8 cellular contexts compared by ENCODE assay signal in genomic region chr6:37051138-37052026, GRCh38. TPM values are rescaled to one million over a fixed set of nuclear protein-coding genes. Genes with fewer than 3 reads are reported as not detected.
DNase-seq lines count a peak whose midpoint lies in the region; ATAC-seq and TF ChIP-seq lines count a peak whose summit lies in the region.

No MANE protein-coding gene starts in this region.

- peak overlapping the region; percentile 99 for H3K27ac ChIP-seq in KOPT-K1 (ENCODE audit: low read depth, low read length, poor library complexity, severe bottlenecking)
- peak overlapping the region; percentile 68 for H3K27ac ChIP-seq in Panc1 (ENCODE audit: low read length)
- H3K27ac ChIP-seq in esophagus squamous epithelium: peak overlapping the region; percentile 37 to 83 (median 61)

- no peaks in the 10 kb centered on the region for H3K9me3 Mint-ChIP-seq in activated T-cell treated with anti-CD3 and anti-CD28 coated beads, Interleukin-2, amount 50 U/mL, for 24 hours
- H3K9me3 Mint-ChIP-seq in natural killer cell treated with Interleukin-12 subunit alpha and Interleukin-12 subunit beta and Interleukin-15 and Interleukin-18, amount 100 ng/mL, for 72 hours: no peaks in the 10 kb centered on the region
- no peaks in the 10 kb centered on the region for H3K9me3 Mint-ChIP-seq in stimulated activated memory B cell treated with anti-CD40 and anti-IgM and Interleukin-4, amounts not matched to agents 10 μg/mL and 1 μg/mL and 100 μg/mL, for 72 hours

- in situ Hi-C loops in Panc1 (cut with HindIII; ENCODE audit: low pct_unique_long_range_greater_than_20kb, low sequenced_read_pairs): no loop called here

- H3K27me3 ChIP-seq in Panc1 (ENCODE audit: control insufficient read depth, insufficient read depth, low read length) (no peaks in the 10 kb centered on the region), esophagus squamous epithelium (no peaks in the 10 kb centered on the region)

- no TSS peak for BruUV-seq in Panc1 (replicated peaks; lab: Mats Ljungman, UMichigan)

- H3K27ac Mint-ChIP-seq in activated T-cell treated with anti-CD3 and anti-CD28 coated beads, Interleukin-2, amount 50 U/mL, for 24 hours: peak overlapping the region; percentile 98
- H3K27ac Mint-ChIP-seq in natural killer cell treated with Interleukin-12 subunit alpha and Interleukin-12 subunit beta and Interleukin-15 and Interleukin-18, amount 100 ng/mL, for 72 hours: peak overlapping the region; percentile 98 to 100
- H3K27ac Mint-ChIP-seq in stimulated activated memory B cell treated with anti-CD40 and anti-IgM and Interleukin-4, amounts not matched to agents 10 μg/mL and 1 μg/mL and 100 μg/mL, for 72 hours: peak overlapping the region; percentile 85

- H3K36me3 Mint-ChIP-seq in activated T-cell treated with anti-CD3 and anti-CD28 coated beads, Interleukin-2, amount 50 U/mL, for 24 hours (ENCODE audit: low read depth): peaks cover 11% of the 10 kb centered on the region
- H3K36me3 Mint-ChIP-seq in natural killer cell treated with Interleukin-12 subunit alpha and Interleukin-12 subunit beta and Interleukin-15 and Interleukin-18, amount 100 ng/mL, for 72 hours: peaks cover 7% of the 10 kb centered on the region
- no peaks in the 10 kb centered on the region for H3K36me3 Mint-ChIP-seq in stimulated activated memory B cell treated with anti-CD40 and anti-IgM and Interleukin-4, amounts not matched to agents 10 μg/mL and 1 μg/mL and 100 μg/mL, for 72 hours

- peaks cover 57% of the 10 kb centered on the region for H3K4me1 Mint-ChIP-seq in activated T-cell treated with anti-CD3 and anti-CD28 coated beads, Interleukin-2, amount 50 U/mL, for 24 hours (ENCODE audit: low read depth)
- peaks cover 60 to 63% of the 10 kb centered on the region in 2 donors for H3K4me1 Mint-ChIP-seq in natural killer cell treated with Interleukin-12 subunit alpha and Interleukin-12 subunit beta and Interleukin-15 and Interleukin-18, amount 100 ng/mL, for 72 hours (ENCODE audit: low read depth in 2 of 2)
- peaks cover 48% of the 10 kb centered on the region for H3K4me1 Mint-ChIP-seq in stimulated activated memory B cell treated with anti-CD40 and anti-IgM and Interleukin-4, amounts not matched to agents 10 μg/mL and 1 μg/mL and 100 μg/mL, for 72 hours

- H3K4me3 Mint-ChIP-seq in activated T-cell treated with anti-CD3 and anti-CD28 coated beads, Interleukin-2, amount 50 U/mL, for 24 hours: peak overlapping the region; percentile 80
- peak overlapping the region; percentile 98 for H3K4me3 Mint-ChIP-seq in natural killer cell treated with Interleukin-12 subunit alpha and Interleukin-12 subunit beta and Interleukin-15 and Interleukin-18, amount 100 ng/mL, for 72 hours
- no peak overlapping the region for H3K4me3 Mint-ChIP-seq in stimulated activated memory B cell treated with anti-CD40 and anti-IgM and Interleukin-4, amounts not matched to agents 10 μg/mL and 1 μg/mL and 100 μg/mL, for 72 hours

- ATAC-seq in Panc1 (peak; percentile 88), GM19023 (IDR thresholded peaks at IDR 0.05; ENCODE audit: unreplicated experiment) (no peak)
- ATAC-seq in natural killer cell treated with Interleukin-12 subunit alpha and Interleukin-12 subunit beta and Interleukin-15 and Interleukin-18, amount 100 ng/mL, for 72 hours: peak; percentile 53 to 59
- peak; percentile 65 for ATAC-seq in stimulated activated memory B cell treated with anti-CD40 and anti-IgM and Interleukin-4, amounts not matched to agents 10 μg/mL and 1 μg/mL and 100 μg/mL, for 72 hours

- no peak overlapping the region for H3K4me3 ChIP-seq in Panc1 (ENCODE audit: low read depth in 2 of 2, low read length in 2 of 2)
- H3K4me3 ChIP-seq in esophagus squamous epithelium: peak overlapping the region in 1 of 4 donors; percentile 12

- WGBS in esophagus squamous epithelium, 2 donors: 21 to 39% methylated on average over 3 of the region's 25 CpGs

- DNase-seq in GM04504 (ENCODE audit: low read depth) (peak; percentile 38), Panc1 (ENCODE audit: low read depth, low spot score) (no peak), esophagus squamous epithelium (lab: John Stamatoyannopoulos, UW) (peak; percentile 37)
- DNase-seq in activated T-cell treated with anti-CD3 and anti-CD28 coated beads, Interleukin-2, amount 50 U/mL, for 24 hours: peak; percentile 93
- DNase-seq in natural killer cell treated with Interleukin-12 subunit alpha and Interleukin-12 subunit beta and Interleukin-15 and Interleukin-18, amount 100 ng/mL, for 72 hours (ENCODE audit: low spot score): peak; percentile 94

- intact Hi-C loops in Panc1 (cut with micrococcal nuclease; ENCODE audit: unreplicated experiment) (loop anchor here (1.0 to 2.0 kb wide), 2 partner anchors 26 to 121 kb away; no protein-coding TSS in a partner anchor), esophagus squamous epithelium (cut with DNase I) (loop anchor here (10.0 kb wide), 1 partner anchor 153 kb away; no protein-coding TSS in a partner anchor)

- TF ChIP-seq CTCF in Panc1 (IDR thresholded peaks at IDR 0.05): peak; percentile 97
- peak; percentile 84 to 96 (median 92) for TF ChIP-seq CTCF in esophagus squamous epithelium (IDR thresholded peaks at IDR 0.05)

- no peaks in the 10 kb centered on the region for H3K36me3 ChIP-seq in KOPT-K1 (ENCODE audit: insufficient read depth, low read length)
- no peaks in the 10 kb centered on the region for H3K36me3 ChIP-seq in Panc1 (ENCODE audit: control insufficient read depth, insufficient read depth, low read length)
- no peaks in the 10 kb centered on the region for H3K36me3 ChIP-seq in esophagus squamous epithelium

- no peak for TF ChIP-seq POLR2A in esophagus squamous epithelium (IDR thresholded peaks at IDR 0.05)

- no peaks in the 10 kb centered on the region for H3K27me3 Mint-ChIP-seq in activated T-cell treated with anti-CD3 and anti-CD28 coated beads, Interleukin-2, amount 50 U/mL, for 24 hours
- no peaks in the 10 kb centered on the region for H3K27me3 Mint-ChIP-seq in natural killer cell treated with Interleukin-12 subunit alpha and Interleukin-12 subunit beta and Interleukin-15 and Interleukin-18, amount 100 ng/mL, for 72 hours
- no peaks in the 10 kb centered on the region for H3K27me3 Mint-ChIP-seq in stimulated activated memory B cell treated with anti-CD40 and anti-IgM and Interleukin-4, amounts not matched to agents 10 μg/mL and 1 μg/mL and 100 μg/mL, for 72 hours

- POLR2A ChIA-PET in Panc1 (lab: Charles Lee): interaction anchor here (0.6 kb wide), 1 partner anchor 37 kb away, joined by 6 read pairs; no protein-coding TSS in a partner anchor

- H3K9me3 ChIP-seq in KOPT-K1 (ENCODE audit: insufficient read depth, low read length, poor library complexity, severe bottlenecking): no peaks in the 10 kb centered on the region
- H3K9me3 ChIP-seq in Panc1 (ENCODE audit: control insufficient read depth, insufficient read depth, low read depth, low read length): no peaks in the 10 kb centered on the region
- H3K9me3 ChIP-seq in esophagus squamous epithelium: no peaks in the 10 kb centered on the region

- CTCF ChIA-PET in Panc1 (lab: Charles Lee): interaction anchor here (0.6 to 3.3 kb wide), 10 partner anchors 13 to 399 kb away, joined by 3 to 23 read pairs (median 5); partner anchors contain the start of gene PIM1

- H3K4me1 ChIP-seq in Panc1 (ENCODE audit: control insufficient read depth, insufficient read depth, low read length): peaks cover 5% of the 10 kb centered on the region; the same call in 1 of the 2 replicates
- H3K4me1 ChIP-seq in esophagus squamous epithelium: peaks cover 45 to 68% (median 45%) of the 10 kb centered on the region in 3 donors

RNA-seq across cellular contexts. Expression of gene FGD2, which starts 45.9 kb away (rescaled TPM):
- 0.10 TPM for total RNA-seq in Panc1 (2021; ENCODE audit: unreplicated experiment)
- 0.16 TPM for polyA plus RNA-seq in Panc1 (2012; ENCODE audit: insufficient read length)
- total RNA-seq in esophagus squamous epithelium: 10 to 100 TPM in 1 of 4 donors, 1 to 10 TPM in 3; 2.6 to 13.4 (median 5.3) TPM
- 1 to 10 TPM; 9.1 to 9.3 TPM for total RNA-seq in natural killer cell treated with Interleukin-12 subunit alpha and Interleukin-12 subunit beta and Interleukin-15 and Interleukin-18, amount 100 ng/mL, for 72 hours
